13 cellular contexts compared by ENCODE assay signal in genomic region chr6:6723316-6723715, GRCh38.
DNase-seq lines count a peak whose midpoint lies in the region; ATAC-seq and TF ChIP-seq lines count a peak whose summit lies in the region.
"Had no signal": no experiment of that assay in that cellular context is flagged by ENCODE, and none has a peak within 500 bp of the region (broad histone marks: within the 10 kb centered on the region; RNA-seq: fewer than 3 reads in every experiment).

No MANE protein-coding gene starts in this region.

- H3K9me3 ChIP-seq in breast epithelium = no peaks in the 10 kb centered on the region
- H3K9me3 ChIP-seq: SK-N-SH had no signal

- H3K4me1 Mint-ChIP-seq in MCF 10A (ENCODE audit: insufficient read depth, unreplicated experiment) (peaks cover 6% of the 10 kb centered on the region), nephron progenitor cell (peaks cover 60% of the 10 kb centered on the region), type B pancreatic cell (ENCODE audit: unreplicated experiment) (peaks cover 37% of the 10 kb centered on the region)

- H3K4me3 ChIP-seq in breast epithelium (no peak overlapping the region), dorsolateral prefrontal cortex (no peak overlapping the region)
- H3K4me3 ChIP-seq: GM12878 had no signal

- POLR2A ChIA-PET in MCF 10A (lab: Yijun Ruan, JAX) = interaction anchor here (0.7 to 2.2 kb wide), 5 partner anchors 17 to 526 kb away, joined by 3 to 7 read pairs (median 3); no protein-coding TSS in a partner anchor

- H3K27ac Mint-ChIP-seq in MCF 10A (ENCODE audit: low read depth, unreplicated experiment) (no peak overlapping the region), nephron progenitor cell (peak overlapping the region; percentile 57), type B pancreatic cell (peak overlapping the region; percentile 34)

- BruUV-seq in MCF 10A (replicated peaks; lab: Mats Ljungman, UMichigan) = no TSS peak

- no peak for TF ChIP-seq POLR2A in breast epithelium (IDR thresholded peaks at IDR 0.05)

- no peaks in the 10 kb centered on the region for H3K27me3 Mint-ChIP-seq in MCF 10A (ENCODE audit: insufficient read depth, unreplicated experiment)
- peaks cover 6% of the 10 kb centered on the region for H3K27me3 Mint-ChIP-seq in nephron progenitor cell (ENCODE audit: low read depth, poor library complexity)
- H3K27me3 Mint-ChIP-seq in type B pancreatic cell = no peaks in the 10 kb centered on the region

- H3K27me3 ChIP-seq in breast epithelium (no peaks in the 10 kb centered on the region), dorsolateral prefrontal cortex (no peaks in the 10 kb centered on the region)

- peaks cover 0 to 3% of the 10 kb centered on the region in 2 donors for H3K4me1 ChIP-seq in breast epithelium

- intact Hi-C loops in breast epithelium (cut with DNase I; ENCODE audit: low total_unique reads) = no loop called here
- intact Hi-C loops in MCF 10A (cut with micrococcal nuclease) = loop anchor here (10.0 kb wide), 1 partner anchor 191 kb away; no protein-coding TSS in a partner anchor
- intact Hi-C loops in dorsolateral prefrontal cortex (cut with DNase I) = no loop called here

- H3K36me3 Mint-ChIP-seq in MCF 10A (ENCODE audit: insufficient read depth, unreplicated experiment) (no peaks in the 10 kb centered on the region), nephron progenitor cell (ENCODE audit: low read depth) (no peaks in the 10 kb centered on the region), type B pancreatic cell (no peaks in the 10 kb centered on the region)

- TF ChIP-seq CTCF in breast epithelium (IDR thresholded peaks at IDR 0.05) (no peak), MCF 10A (IDR thresholded peaks at IDR 0.05; ENCODE audit: unreplicated experiment) (no peak), dorsolateral prefrontal cortex (IDR thresholded peaks at IDR 0.05 in 54 of 56, conservative IDR thresholded peaks at IDR 0.05 in 2 of 56; ENCODE audit: low read depth in 1 of 56, partially characterized antibody in 56 of 56) (no peak), nephron progenitor cell (IDR thresholded peaks at IDR 0.05) (no peak), type B pancreatic cell (conservative IDR thresholded peaks at IDR 0.05) (no peak)

- ATAC-seq in GM18868 (IDR thresholded peaks at IDR 0.05; ENCODE audit: unreplicated experiment) = no peak
- ATAC-seq: GM12878 had no signal

- H3K36me3 ChIP-seq in breast epithelium = no peaks in the 10 kb centered on the region

- H3K9me3 Mint-ChIP-seq in MCF 10A (ENCODE audit: unreplicated experiment) (no peaks in the 10 kb centered on the region), nephron progenitor cell (no peaks in the 10 kb centered on the region), type B pancreatic cell (no peaks in the 10 kb centered on the region)

- DNase-seq in breast epithelium (ENCODE audit: low spot score in 2 of 2) (no peak), MCF 10A (ENCODE audit: unreplicated experiment) (no peak), dorsolateral prefrontal cortex (no peak), nephron progenitor cell (no peak), type B pancreatic cell (ENCODE audit: extremely low spot score, unreplicated experiment) (no peak), NCI-H1436 (lab: John Stamatoyannopoulos, UW) (no peak), HUDEP-2 (lab: John Stamatoyannopoulos, UW; ENCODE audit: unreplicated experiment in 76 of 76) (no peak)
- DNase-seq: 8988T; activated CD4-positive, alpha-beta T cell treated with anti-CD3 and anti-CD28 coated beads for 48 hours; NCI-H526; SK-N-SH had no signal

- H3K27ac ChIP-seq in breast epithelium (peak overlapping the region; percentile 83 to 93), dorsolateral prefrontal cortex (peak overlapping the region in 43 of 59 donors; percentile 32 to 88 (median 76))

- CTCF ChIA-PET in MCF 10A (lab: Yijun Ruan, JAX) = interaction anchor here (0.7 to 2.8 kb wide), 18 partner anchors 9 to 891 kb away, joined by 3 to 25 read pairs (median 7); no protein-coding TSS in a partner anchor

- H3K4me3 Mint-ChIP-seq in MCF 10A (ENCODE audit: unreplicated experiment) (no peak overlapping the region), nephron progenitor cell (no peak overlapping the region), type B pancreatic cell (no peak overlapping the region)
